In genomic region chr19:36142046-36142445, GRCh38 we compare ENCODE assay signal across 2 cellular contexts.
TF ChIP-seq lines count a peak whose summit lies in the region.

No MANE protein-coding gene starts in this region.

TF ChIP-seq in SK-N-SH, 30 proteins besides CTCF, POLR2A, EP300 and RAD21:
- TF ChIP-seq TAF1 (IDR thresholded peaks at IDR 0.05; ENCODE audit: borderline replicate concordance, low read depth, low read length) (no peak), EZH2phosphoT487 (IDR thresholded peaks at IDR 0.05; ENCODE audit: borderline replicate concordance, low read depth) (no peak), IRF3 (IDR thresholded peaks at IDR 0.05; ENCODE audit: low read depth, low read length) (no peak)
TF ChIP-seq in SK-N-SH: peak in this region for 0.

TF ChIP-seq in SK-N-SH treated with all-trans-retinoic acid at 6 μM for 48 hours, 23 proteins besides CTCF, POLR2A, EP300 and RAD21:
- TF ChIP-seq CSDC2 (CRISPR knock-in tag; IDR thresholded peaks at IDR 0.05) (no peak), GLIS3 (CRISPR knock-in tag; IDR thresholded peaks at IDR 0.05) (no peak), TCF4 (CRISPR knock-in tag; IDR thresholded peaks at IDR 0.05; ENCODE audit: borderline replicate concordance) (no peak), ZC3H10 (CRISPR knock-in tag; IDR thresholded peaks at IDR 0.05) (no peak), PPARA (CRISPR knock-in tag; IDR thresholded peaks at IDR 0.05; ENCODE audit: borderline replicate concordance) (no peak), ZFP30 (CRISPR knock-in tag; IDR thresholded peaks at IDR 0.05) (no peak), ZNF8 (CRISPR knock-in tag; IDR thresholded peaks at IDR 0.05) (no peak), TSHZ2 (CRISPR knock-in tag; IDR thresholded peaks at IDR 0.05) (no peak), RARB (CRISPR knock-in tag; IDR thresholded peaks at IDR 0.05) (no peak), ZNF70 (CRISPR knock-in tag; IDR thresholded peaks at IDR 0.05) (no peak), ISL1 (CRISPR knock-in tag; IDR thresholded peaks at IDR 0.05) (no peak), OSR1 (CRISPR knock-in tag; IDR thresholded peaks at IDR 0.05) (no peak), TOX (CRISPR knock-in tag; IDR thresholded peaks at IDR 0.05; ENCODE audit: borderline replicate concordance) (no peak), CREB5 (CRISPR knock-in tag; IDR thresholded peaks at IDR 0.05; ENCODE audit: low read depth) (no peak), ESRRG (CRISPR knock-in tag; IDR thresholded peaks at IDR 0.05) (no peak), ZNF565 (CRISPR knock-in tag; conservative IDR thresholded peaks at IDR 0.05; ENCODE audit: low read depth) (no peak)
- TF ChIP-seq, protein P1, sequence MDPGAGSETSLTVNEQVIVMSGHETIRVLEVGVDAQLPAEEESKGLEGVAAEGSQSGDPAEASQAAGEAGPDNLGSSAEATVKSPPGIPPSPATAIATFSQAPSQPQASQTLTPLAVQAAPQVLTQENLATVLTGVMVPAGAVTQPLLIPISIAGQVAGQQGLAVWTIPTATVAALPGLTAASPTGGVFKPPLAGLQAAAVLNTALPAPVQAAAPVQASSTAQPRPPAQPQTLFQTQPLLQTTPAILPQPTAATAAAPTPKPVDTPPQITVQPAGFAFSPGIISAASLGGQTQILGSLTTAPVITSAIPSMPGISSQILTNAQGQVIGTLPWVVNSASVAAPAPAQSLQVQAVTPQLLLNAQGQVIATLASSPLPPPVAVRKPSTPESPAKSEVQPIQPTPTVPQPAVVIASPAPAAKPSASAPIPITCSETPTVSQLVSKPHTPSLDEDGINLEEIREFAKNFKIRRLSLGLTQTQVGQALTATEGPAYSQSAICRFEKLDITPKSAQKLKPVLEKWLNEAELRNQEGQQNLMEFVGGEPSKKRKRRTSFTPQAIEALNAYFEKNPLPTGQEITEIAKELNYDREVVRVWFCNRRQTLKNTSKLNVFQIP (CRISPR knock-in tag; IDR thresholded peaks at IDR 0.05; ENCODE audit: borderline replicate concordance, low read depth), result no peak
- TF ChIP-seq, protein P2, sequence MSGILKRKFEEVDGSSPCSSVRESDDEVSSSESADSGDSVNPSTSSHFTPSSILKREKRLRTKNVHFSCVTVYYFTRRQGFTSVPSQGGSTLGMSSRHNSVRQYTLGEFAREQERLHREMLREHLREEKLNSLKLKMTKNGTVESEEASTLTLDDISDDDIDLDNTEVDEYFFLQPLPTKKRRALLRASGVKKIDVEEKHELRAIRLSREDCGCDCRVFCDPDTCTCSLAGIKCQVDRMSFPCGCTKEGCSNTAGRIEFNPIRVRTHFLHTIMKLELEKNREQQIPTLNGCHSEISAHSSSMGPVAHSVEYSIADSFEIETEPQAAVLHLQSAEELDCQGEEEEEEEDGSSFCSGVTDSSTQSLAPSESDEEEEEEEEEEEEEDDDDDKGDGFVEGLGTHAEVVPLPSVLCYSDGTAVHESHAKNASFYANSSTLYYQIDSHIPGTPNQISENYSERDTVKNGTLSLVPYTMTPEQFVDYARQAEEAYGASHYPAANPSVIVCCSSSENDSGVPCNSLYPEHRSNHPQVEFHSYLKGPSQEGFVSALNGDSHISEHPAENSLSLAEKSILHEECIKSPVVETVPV (CRISPR knock-in tag; IDR thresholded peaks at IDR 0.05), result no peak
- TF ChIP-seq, protein P3, sequence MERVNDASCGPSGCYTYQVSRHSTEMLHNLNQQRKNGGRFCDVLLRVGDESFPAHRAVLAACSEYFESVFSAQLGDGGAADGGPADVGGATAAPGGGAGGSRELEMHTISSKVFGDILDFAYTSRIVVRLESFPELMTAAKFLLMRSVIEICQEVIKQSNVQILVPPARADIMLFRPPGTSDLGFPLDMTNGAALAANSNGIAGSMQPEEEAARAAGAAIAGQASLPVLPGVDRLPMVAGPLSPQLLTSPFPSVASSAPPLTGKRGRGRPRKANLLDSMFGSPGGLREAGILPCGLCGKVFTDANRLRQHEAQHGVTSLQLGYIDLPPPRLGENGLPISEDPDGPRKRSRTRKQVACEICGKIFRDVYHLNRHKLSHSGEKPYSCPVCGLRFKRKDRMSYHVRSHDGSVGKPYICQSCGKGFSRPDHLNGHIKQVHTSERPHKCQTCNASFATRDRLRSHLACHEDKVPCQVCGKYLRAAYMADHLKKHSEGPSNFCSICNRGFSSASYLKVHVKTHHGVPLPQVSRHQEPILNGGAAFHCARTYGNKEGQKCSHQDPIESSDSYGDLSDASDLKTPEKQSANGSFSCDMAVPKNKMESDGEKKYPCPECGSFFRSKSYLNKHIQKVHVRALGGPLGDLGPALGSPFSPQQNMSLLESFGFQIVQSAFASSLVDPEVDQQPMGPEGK (CRISPR knock-in tag; IDR thresholded peaks at IDR 0.05; ENCODE audit: borderline replicate concordance), result no peak
